ENCODE assay signal across 8 cellular contexts in genomic region chr22:39266398-39267030, GRCh38. TPM values are rescaled to one million over a fixed set of nuclear protein-coding genes. Genes with fewer than 3 reads are reported as not detected.
DNase-seq lines count a peak whose midpoint lies in the region; ATAC-seq, FAIRE-seq and TF ChIP-seq lines count a peak whose summit lies in the region.
"Had no signal": no experiment of that assay in that cellular context is flagged by ENCODE, and none has a peak within 500 bp of the region (broad histone marks: within the 10 kb centered on the region; RNA-seq: fewer than 3 reads in every experiment).

No MANE protein-coding gene starts in this region.

- intact Hi-C loops in right lobe of liver (cut with DNase I): no loop called here

- no peaks in the 10 kb centered on the region for H3K27me3 ChIP-seq in right lobe of liver

- H3K4me1 ChIP-seq in right lobe of liver: no peaks in the 10 kb centered on the region

- no peak overlapping the region for H3K4me3 ChIP-seq in right lobe of liver

- in situ Hi-C loops in G401 (cut with HindIII; ENCODE audit: low sequenced_read_pairs): no loop called here

- H3K27ac ChIP-seq in right lobe of liver: no peak overlapping the region

- no peak for FAIRE-seq in RCC 7860 (lab: Jason Lieb, UNC)

- no peaks in the 10 kb centered on the region for H3K9me3 ChIP-seq in right lobe of liver

- TF ChIP-seq POLR2A in right lobe of liver (IDR thresholded peaks at IDR 0.05): no peak

- TF ChIP-seq CTCF in right lobe of liver (IDR thresholded peaks at IDR 0.05): no peak

- DNase-seq in RPMI8226 (peak; percentile 71), right lobe of liver (no peak), G401 (ENCODE audit: low spot score) (no peak), NCI-H1436 treated with DMSO at 0.1 percent for 48 hours (lab: John Stamatoyannopoulos, UW) (no peak), RCC 7860 (ENCODE audit: low spot score) (no peak)

- 43% methylated on average over 8 of the region's 12 CpGs for WGBS in right lobe of liver (ENCODE audit: insufficient coverage, low coverage, low lambda C conversion rate, missing lambda C conversion rate)

- H3K36me3 ChIP-seq in right lobe of liver: no peaks in the 10 kb centered on the region

- peak; percentile 62 for ATAC-seq in GM19023 (IDR thresholded peaks at IDR 0.05; ENCODE audit: unreplicated experiment)
- ATAC-seq in HG02678 (IDR thresholded peaks at IDR 0.05; ENCODE audit: unreplicated experiment): peak; percentile 72
- peak in 3 of 4 donors; percentile 39 to 49 (median 48) for ATAC-seq in right lobe of liver
- ATAC-seq: Panc1 had no signal

RNA-seq across cellular contexts. Expression of gene PDGFB, which starts 21.7 kb away (rescaled TPM):
- total RNA-seq in right lobe of liver: 10 to 100 TPM in 1 of 6 experiments, 1 to 10 TPM in 4, under 1 TPM in 1; 0.90 to 10.2 (median 3.3) TPM
- total RNA-seq in G401 (2014; rRNA removed; shearing (Covaris generic)): 5.0 and 17.1 TPM in 2 replicates

RNA-seq across cellular contexts. Expression of gene RPL3, which starts 52.9 kb away (rescaled TPM):
- 100 to 1,000 TPM; 648 to 905 (median 743) TPM for total RNA-seq in right lobe of liver
- total RNA-seq in G401 (2014; rRNA removed; shearing (Covaris generic)): 6,349 and 7,167 TPM in 2 replicates
